Comparison of ENCODE assay signal across 8 cellular contexts in the genomic region with DNA sequence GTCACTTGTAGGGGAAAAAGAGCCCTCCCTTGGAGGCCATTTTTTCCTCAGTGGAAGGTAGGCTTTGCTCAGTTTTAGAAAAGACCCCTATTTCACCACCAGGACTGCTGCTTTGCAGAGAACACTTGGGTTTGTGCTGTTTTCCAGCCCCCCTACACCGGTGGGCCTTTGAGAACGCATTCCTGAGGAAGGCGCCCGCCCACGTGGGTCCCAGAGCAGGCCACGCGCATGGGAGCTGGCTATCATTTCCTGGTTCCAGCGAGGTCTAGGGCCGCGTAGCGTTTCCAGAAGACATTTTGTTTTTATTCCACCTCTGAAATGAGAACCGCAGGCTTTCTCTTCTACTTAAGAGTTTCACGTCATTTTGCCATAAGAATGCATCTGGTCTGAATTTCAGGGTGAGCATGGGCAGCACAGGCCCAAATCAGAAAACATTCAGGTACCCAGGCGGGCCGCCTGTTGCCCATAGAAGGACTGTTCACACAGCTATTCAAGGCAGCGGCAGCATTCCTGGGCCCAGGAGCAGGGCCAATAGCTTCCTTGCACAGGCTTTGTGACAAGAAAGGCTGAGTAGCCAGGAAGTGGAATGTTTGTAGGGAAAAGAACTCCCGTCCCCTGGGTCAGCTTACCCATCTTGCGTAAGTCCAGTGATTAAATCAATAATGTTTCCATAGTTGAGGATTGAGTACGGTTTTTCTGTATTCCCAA. TPM values are rescaled to one million over a fixed set of nuclear protein-coding genes. Genes with fewer than 3 reads are reported as not detected.
DNase-seq lines count a peak whose midpoint lies in the region; ATAC-seq, FAIRE-seq and TF ChIP-seq lines count a peak whose summit lies in the region.

No MANE protein-coding gene starts in this region.

- in situ Hi-C loops in GM12878 (cut with MboI): no loop called here

- H4K20me1 ChIP-seq in BLaER1 treated with 17β-estradiol and CSF1 and Interleukin-3, amounts not matched to agents 10 nM and 100 nM: peaks cover 18 to 35% (median 32%) of the 10 kb centered on the region in 11 experiments; a peak in 20 of 22 replicates
- H4K20me1 ChIP-seq in GM12878 (ENCODE audit: control insufficient read depth, insufficient read depth): no peaks in the 10 kb centered on the region

- RAD21 ChIA-PET in GM12878 (lab: Charles Lee; ENCODE audit: unreplicated experiment): no interaction called here

- H3K9me3 ChIP-seq in BLaER1 treated with 17β-estradiol and CSF1 and Interleukin-3, amounts not matched to agents 10 nM and 100 nM (replicated peaks in 1 of 11): no peaks in the 10 kb centered on the region
- H3K9me3 ChIP-seq in GM12878 (replicated peaks; ENCODE audit: control insufficient read depth, insufficient read depth, low read length) (no peaks in the 10 kb centered on the region), iPS-15b (ENCODE audit: control insufficient read depth, insufficient read depth, low read length) (no peaks in the 10 kb centered on the region), sigmoid colon (no peaks in the 10 kb centered on the region)

- BruUV-seq in GM12878 (replicated peaks; lab: Mats Ljungman, UMichigan): no TSS peak

- peaks cover 32 to 57% (median 50%) of the 10 kb centered on the region in 10 experiments for H3K4me1 ChIP-seq in BLaER1 treated with 17β-estradiol and CSF1 and Interleukin-3, amounts not matched to agents 10 nM and 100 nM
- H3K4me1 ChIP-seq in GM12878 (ENCODE audit: control insufficient read depth, insufficient read depth, low read length): peaks cover 10% of the 10 kb centered on the region
- peaks cover 13% of the 10 kb centered on the region for H3K4me1 ChIP-seq in iPS-15b (ENCODE audit: control insufficient read depth, insufficient read depth, low read length)
- H3K4me1 ChIP-seq in sigmoid colon: peaks cover 0 to 53% (median 44%) of the 10 kb centered on the region in 4 donors

- peak overlapping the region; percentile 80 to 100 (median 99) for H3K4me2 ChIP-seq in BLaER1 treated with 17β-estradiol and CSF1 and Interleukin-3, amounts not matched to agents 10 nM and 100 nM
- H3K4me2 ChIP-seq in GM12878 (ENCODE audit: control insufficient read depth, insufficient read depth): peak overlapping the region; percentile 100

- H3K27me3 ChIP-seq in BLaER1 treated with 17β-estradiol and CSF1 and Interleukin-3, amounts not matched to agents 10 nM and 100 nM: no peaks in the 10 kb centered on the region; a peak in 1 of 22 replicates
- H3K27me3 ChIP-seq in GM12878 (replicated peaks in 1 of 2; ENCODE audit: control insufficient read depth in 2 of 2, insufficient read depth in 2 of 2, low read length in 1 of 2) (no peaks in the 10 kb centered on the region), iPS-15b (ENCODE audit: control insufficient read depth, insufficient read depth, low read length) (no peaks in the 10 kb centered on the region), sigmoid colon (no peaks in the 10 kb centered on the region)

- peak overlapping the region; percentile 70 for H2AFZ ChIP-seq in GM12878 (ENCODE audit: control insufficient read depth, low read depth, low read length)

- H3K36me3 ChIP-seq in BLaER1 treated with 17β-estradiol and CSF1 and Interleukin-3, amounts not matched to agents 10 nM and 100 nM: peaks cover 0 to 6% (median 3%) of the 10 kb centered on the region in 11 experiments; a peak in 15 of 22 replicates
- H3K36me3 ChIP-seq in GM12878 (ENCODE audit: control insufficient read depth in 2 of 2, insufficient read depth in 2 of 2, low read length in 1 of 2) (peaks cover 0 to under 1% of the 10 kb centered on the region in 2 experiments; a peak in 1 of 4 replicates), iPS-15b (ENCODE audit: control insufficient read depth, insufficient read depth, low read length) (peaks cover 6% of the 10 kb centered on the region), sigmoid colon (peaks cover 0 to 6% (median 3%) of the 10 kb centered on the region in 4 donors)

- SMC1A ChIA-PET in GM12878 (lab: Charles Lee; ENCODE audit: uncharacterized antibody, unreplicated experiment): interaction anchor here (0.9 to 1.2 kb wide), 2 partner anchors 8 to 25 kb away, joined by 3 to 5 read pairs; partner anchors contain the start of gene ZBTB48

- intact Hi-C loops in GM12878 (cut with micrococcal nuclease; ENCODE audit: unreplicated experiment): no loop called here
- intact Hi-C loops in sigmoid colon (cut with DNase I): loop anchor here (1.0 kb wide), 2 partner anchors 9 to 20 kb away; partner anchors contain the start of genes PHF13 and THAP3

- DNase-seq in LoVo (ENCODE audit: low spot score): peak; percentile 47
- no peak for DNase-seq in GM12878 (ENCODE audit: low read depth, low spot score)
- DNase-seq in sigmoid colon: peak; percentile 94
- no peak for DNase-seq in NCI-H69 (lab: John Stamatoyannopoulos, UW)
- no peak for DNase-seq in NCI-H1417 treated with DMSO at 0.1 percent for 48 hours (lab: John Stamatoyannopoulos, UW)

- no peak for ATAC-seq in GM12878
- no peak for ATAC-seq in GM21619 (IDR thresholded peaks at IDR 0.05; ENCODE audit: unreplicated experiment)

- 98% methylated on average over 19 of the region's 19 CpGs for WGBS in GM12878 (ENCODE audit: insufficient coverage, insufficient replicate concordance, low lambda C conversion rate, missing lambda C conversion rate)
- WGBS in sigmoid colon, 2 donors: 53 to 73% methylated on average over 19 of the region's 19 CpGs

- TF ChIP-seq CTCF in GM12878 (IDR thresholded peaks at IDR 0.05 in 2 of 3, conservative IDR thresholded peaks at IDR 0.05 in 1 of 3; ENCODE audit: control insufficient read depth in 2 of 3, extremely low read depth in 1 of 3, insufficient read depth in 1 of 3, low read depth in 3 of 3, low read length in 3 of 3) (no peak), sigmoid colon (IDR thresholded peaks at IDR 0.05) (peak in 2 of 4 experiments; percentile 53 to 58)

- H3K27ac ChIP-seq in BLaER1 treated with 17β-estradiol and CSF1 and Interleukin-3, amounts not matched to agents 10 nM and 100 nM: peak overlapping the region; percentile 74 to 91 (median 86); a peak in 21 of 22 replicates
- H3K27ac ChIP-seq in GM12878 (ENCODE audit: control insufficient read depth, insufficient read depth) (peak overlapping the region; percentile 79; the same call in 1 of the 2 replicates), sigmoid colon (peak overlapping the region; percentile 97 to 99 (median 98))

- peaks cover 33% of the 10 kb centered on the region for H3K79me2 ChIP-seq in GM12878 (ENCODE audit: control insufficient read depth, insufficient read depth, low read length)

- TF ChIP-seq POLR2A in GM12878 (IDR thresholded peaks at IDR 0.05; ENCODE audit: low read depth, low read length) (no peak), sigmoid colon (IDR thresholded peaks at IDR 0.05) (no peak)

- no peak for TF ChIP-seq EP300 in GM12878 (IDR thresholded peaks at IDR 0.05; ENCODE audit: borderline replicate concordance in 1 of 2, control insufficient read depth in 1 of 2, low read depth in 2 of 2, low read length in 2 of 2)
- TF ChIP-seq EP300 in sigmoid colon (IDR thresholded peaks at IDR 0.05): peak in 1 of 4 donors; percentile 23

- CTCF ChIA-PET in GM12878 (lab: Yijun Ruan, JAX): interaction anchor here (0.7 to 5.4 kb wide), 3 partner anchors 8 to 50 kb away, joined by 3 to 39 read pairs (median 3); partner anchors contain the start of genes NOL9 and TAS1R1

- POLR2A ChIA-PET in GM12878 (lab: Charles Lee): interaction anchor here (0.5 to 0.9 kb wide), 3 partner anchors 8 to 66 kb away, joined by 3 to 4 read pairs (median 3); no protein-coding TSS in a partner anchor

- peak overlapping the region; percentile 70 to 89 (median 79); a peak in 18 of 20 replicates for H3K4me3 ChIP-seq in BLaER1 treated with 17β-estradiol and CSF1 and Interleukin-3, amounts not matched to agents 10 nM and 100 nM
- H3K4me3 ChIP-seq in GM12878 (0 out of 2 replicates have a peak overlapping the region, but pooled peaks have one; percentile 94), iPS-15b (ENCODE audit: low read depth, low read length) (peak overlapping the region; percentile 68), sigmoid colon (peak overlapping the region; percentile 77 to 96 (median 89))

- no peak for FAIRE-seq in GM12878 (lab: Jason Lieb, UNC)

- H3K9ac ChIP-seq in BLaER1 treated with 17β-estradiol and CSF1 and Interleukin-3, amounts not matched to agents 10 nM and 100 nM: peak overlapping the region; percentile 77 to 90 (median 87)
- H3K9ac ChIP-seq in GM12878 (ENCODE audit: control insufficient read depth, insufficient read depth, low read length) (peak overlapping the region; percentile 84), iPS-15b (ENCODE audit: low read depth, low read length) (peak overlapping the region; percentile 87)

- TF ChIP-seq RAD21 in GM12878 (IDR thresholded peaks at IDR 0.05; ENCODE audit: insufficient read depth, low read depth, low read length): no peak

RNA-seq across cellular contexts. Expression of gene KLHL21, which starts 1.3 kb away (rescaled TPM):
- total RNA-seq in GM12878 (2013; cell fraction: nucleolus; rRNA removed): 16.3 and 18.5 TPM in 2 replicates
- total RNA-seq in GM12878 (2014; rRNA removed) (7.9 and 10.1 TPM in 2 replicates), GM12878 (2014; rRNA removed; fragmentation: Illumina TruSeq; extraction: Trizol) (3.5 and 3.9 TPM in 2 replicates), GM12878 (2021) (11.0 and 12.2 TPM in 2 replicates), sigmoid colon (10 to 100 TPM; 54.0 to 83.6 (median 73.2) TPM)
- 4.6 TPM for polyA plus RNA-seq in GM12878 (2011; ENCODE audit: low read depth)
- polyA plus RNA-seq in GM12878 (2011; rRNA removed) (1.9 and 2.5 TPM in 2 replicates), GM12878 (2014; fragmentation: Illumina TruSeq; extraction: Trizol) (1.5 and 4.2 TPM in 2 replicates), GM12878 (2014; fragmentation: Nextera tagmentation; extraction: Ambion mirVana) (1 to 10 TPM in 1 of 2 experiments, under 1 TPM in 1; 0.76 to 1.2 TPM), GM12878 (2014; rRNA removed) (6.3 and 7.3 TPM in 2 replicates), GM12878 (2016; fragmentation: Nextera tagmentation; extraction: Ambion mirVana) (1 to 10 TPM; 7.7 to 9.2 TPM), sigmoid colon (10 to 100 TPM in 1 of 3 donors, 1 to 10 TPM in 2; 4.8 to 12.0 (median 5.1) TPM)
- polyA plus RNA-seq in GM12878 (2011; cell fraction: cytosol; rRNA removed): 4.4 and 4.5 TPM in 2 replicates
- polyA plus RNA-seq in GM12878 (2011; cell fraction: nucleus; rRNA removed): 9.7 and 11.7 TPM in 2 replicates
- 10.8 and 15.1 TPM in 2 replicates for polyA plus RNA-seq in GM12878 (2012)
- polyA minus RNA-seq in GM12878 (2011; rRNA and poly(A)+ RNA removed): 6.1 and 12.7 TPM in 2 replicates
- 5.2 and 9.1 TPM in 2 replicates for polyA minus RNA-seq in GM12878 (2011; cell fraction: cytosol; rRNA and poly(A)+ RNA removed)
- 5.9 and 8.9 TPM in 2 replicates for polyA minus RNA-seq in GM12878 (2011; cell fraction: nucleus; rRNA and poly(A)+ RNA removed)

RNA-seq across cellular contexts. Expression of gene PHF13, which starts 9.5 kb away (rescaled TPM):
- total RNA-seq in GM12878 (2013; cell fraction: nucleolus; rRNA removed): 8.1 and 8.4 TPM in 2 replicates
- 5.1 and 5.7 TPM in 2 replicates for total RNA-seq in GM12878 (2014; rRNA removed)
- 4.4 and 4.6 TPM in 2 replicates for total RNA-seq in GM12878 (2014; rRNA removed; fragmentation: Illumina TruSeq; extraction: Trizol)
- total RNA-seq in GM12878 (2021): 15.4 and 15.6 TPM in 2 replicates
- 9.0 TPM for polyA plus RNA-seq in GM12878 (2011; ENCODE audit: low read depth)
- polyA plus RNA-seq in GM12878 (2011; rRNA removed): 4.9 and 5.1 TPM in 2 replicates
- polyA plus RNA-seq in GM12878 (2011; cell fraction: cytosol; rRNA removed): 4.1 and 5.2 TPM in 2 replicates
- polyA plus RNA-seq in GM12878 (2011; cell fraction: nucleus; rRNA removed): 13.9 and 15.6 TPM in 2 replicates
- 14.2 and 16.0 TPM in 2 replicates for polyA plus RNA-seq in GM12878 (2012)
- polyA plus RNA-seq in GM12878 (2014; fragmentation: Illumina TruSeq; extraction: Trizol): 6.1 and 8.2 TPM in 2 replicates
- 1 to 10 TPM in 1 of 2 experiments, under 1 TPM in 1; 0.87 to 1.9 TPM for polyA plus RNA-seq in GM12878 (2014; fragmentation: Nextera tagmentation; extraction: Ambion mirVana)
- polyA plus RNA-seq in GM12878 (2014; rRNA removed): 6.4 and 8.2 TPM in 2 replicates
- 1 to 10 TPM; 4.8 to 5.2 TPM for polyA plus RNA-seq in GM12878 (2016; fragmentation: Nextera tagmentation; extraction: Ambion mirVana)
- 4.2 and 6.0 TPM in 2 replicates for polyA minus RNA-seq in GM12878 (2011; rRNA and poly(A)+ RNA removed)
- polyA minus RNA-seq in GM12878 (2011; cell fraction: cytosol; rRNA and poly(A)+ RNA removed): 3.0 and 3.1 TPM in 2 replicates
- 1.7 and 3.3 TPM in 2 replicates for polyA minus RNA-seq in GM12878 (2011; cell fraction: nucleus; rRNA and poly(A)+ RNA removed)
- total RNA-seq in sigmoid colon: 10 to 100 TPM; 12.5 to 19.4 (median 15.9) TPM
- polyA plus RNA-seq in sigmoid colon: 1 to 10 TPM; 3.9 to 6.7 (median 4.2) TPM

RNA-seq across cellular contexts. Expression of gene THAP3, which starts 20.7 kb away (rescaled TPM):
- 27.0 and 29.5 TPM in 2 replicates for total RNA-seq in GM12878 (2013; cell fraction: nucleolus; rRNA removed)
- total RNA-seq in GM12878 (2014; rRNA removed) (19.5 and 21.5 TPM in 2 replicates), GM12878 (2014; rRNA removed; fragmentation: Illumina TruSeq; extraction: Trizol) (9.7 TPM in 2 replicates), GM12878 (2021) (12.0 TPM in 2 replicates), sigmoid colon (10 to 100 TPM; 22.7 to 30.6 (median 26.6) TPM)
- polyA plus RNA-seq in GM12878 (2011; ENCODE audit: low read depth): 5.1 TPM
- polyA plus RNA-seq in GM12878 (2011; rRNA removed) (6.6 and 11.8 TPM in 2 replicates), GM12878 (2014; fragmentation: Illumina TruSeq; extraction: Trizol) (0.54 and 8.3 TPM in 2 replicates), GM12878 (2014; fragmentation: Nextera tagmentation; extraction: Ambion mirVana) (1 to 10 TPM; 1.5 to 2.8 TPM), GM12878 (2014; rRNA removed) (16.3 and 16.5 TPM in 2 replicates), GM12878 (2016; fragmentation: Nextera tagmentation; extraction: Ambion mirVana) (10 to 100 TPM; 16.8 to 17.3 TPM), sigmoid colon (10 to 100 TPM; 12.6 to 20.5 (median 15.3) TPM)
- polyA plus RNA-seq in GM12878 (2011; cell fraction: cytosol; rRNA removed): 14.6 and 21.4 TPM in 2 replicates
- 30.1 and 32.8 TPM in 2 replicates for polyA plus RNA-seq in GM12878 (2011; cell fraction: nucleus; rRNA removed)
- 10.8 and 16.6 TPM in 2 replicates for polyA plus RNA-seq in GM12878 (2012)
- polyA minus RNA-seq in GM12878 (2011; rRNA and poly(A)+ RNA removed): 10.4 and 27.9 TPM in 2 replicates
- polyA minus RNA-seq in GM12878 (2011; cell fraction: cytosol; rRNA and poly(A)+ RNA removed): 6.7 and 8.2 TPM in 2 replicates
- 14.0 and 26.0 TPM in 2 replicates for polyA minus RNA-seq in GM12878 (2011; cell fraction: nucleus; rRNA and poly(A)+ RNA removed)

RNA-seq across cellular contexts. Expression of gene ZBTB48, which starts 24.2 kb away (rescaled TPM):
- 40.4 and 45.4 TPM in 2 replicates for total RNA-seq in GM12878 (2013; cell fraction: nucleolus; rRNA removed)
- total RNA-seq in GM12878 (2014; rRNA removed) (13.6 and 16.3 TPM in 2 replicates), GM12878 (2014; rRNA removed; fragmentation: Illumina TruSeq; extraction: Trizol) (14.5 and 18.8 TPM in 2 replicates), GM12878 (2021) (23.6 and 27.8 TPM in 2 replicates), sigmoid colon (10 to 100 TPM; 14.4 to 26.8 (median 16.3) TPM)
- 8.7 TPM for polyA plus RNA-seq in GM12878 (2011; ENCODE audit: low read depth)
- polyA plus RNA-seq in GM12878 (2011; rRNA removed) (10.8 and 17.2 TPM in 2 replicates), GM12878 (2014; fragmentation: Illumina TruSeq; extraction: Trizol) (7.6 and 9.9 TPM in 2 replicates), GM12878 (2014; fragmentation: Nextera tagmentation; extraction: Ambion mirVana) (1 to 10 TPM in 1 of 2 experiments, under 1 TPM in 1; 1.00 to 3.3 TPM), GM12878 (2014; rRNA removed) (25.3 and 26.3 TPM in 2 replicates), GM12878 (2016; fragmentation: Nextera tagmentation; extraction: Ambion mirVana) (10 to 100 TPM; 16.3 to 18.7 TPM), sigmoid colon (10 to 100 TPM; 15.0 to 31.3 (median 23.4) TPM)
- polyA plus RNA-seq in GM12878 (2011; cell fraction: cytosol; rRNA removed): 19.4 and 33.6 TPM in 2 replicates
- 68.9 and 75.7 TPM in 2 replicates for polyA plus RNA-seq in GM12878 (2011; cell fraction: nucleus; rRNA removed)
- polyA plus RNA-seq in GM12878 (2012): 21.0 and 24.5 TPM in 2 replicates
- polyA minus RNA-seq in GM12878 (2011; rRNA and poly(A)+ RNA removed): 11.6 and 23.8 TPM in 2 replicates
- polyA minus RNA-seq in GM12878 (2011; cell fraction: cytosol; rRNA and poly(A)+ RNA removed): 8.4 and 10.8 TPM in 2 replicates
- polyA minus RNA-seq in GM12878 (2011; cell fraction: nucleus; rRNA and poly(A)+ RNA removed): 20.1 and 31.1 TPM in 2 replicates

RNA-seq across cellular contexts. Expression of gene TAS1R1, which starts 48.9 kb away (rescaled TPM):
- total RNA-seq in GM12878 (2013; cell fraction: nucleolus; rRNA removed): not detected in 2 replicates
- total RNA-seq in GM12878 (2014; rRNA removed) (not detected in 2 replicates), GM12878 (2014; rRNA removed; fragmentation: Illumina TruSeq; extraction: Trizol) (not detected in 2 replicates), GM12878 (2021) (0.11 TPM in 1 of 2 replicates, not detected in the other), sigmoid colon (under 1 TPM in 1 of 4 donors, not detected in 3; 0.36 TPM)
- polyA plus RNA-seq in GM12878 (2011; ENCODE audit: low read depth): not detected
- polyA plus RNA-seq in GM12878 (2011; rRNA removed) (not detected in 2 replicates), GM12878 (2014; fragmentation: Illumina TruSeq; extraction: Trizol) (0.03 TPM in 1 of 2 replicates, not detected in the other), GM12878 (2014; fragmentation: Nextera tagmentation; extraction: Ambion mirVana) (under 1 TPM in 1 of 2 experiments, not detected in 1; 0.04 TPM), GM12878 (2014; rRNA removed) (0.06 and 0.10 TPM in 2 replicates), GM12878 (2016; fragmentation: Nextera tagmentation; extraction: Ambion mirVana) (not detected), sigmoid colon (under 1 TPM in 1 of 3 donors, not detected in 2; 0.10 TPM)
- 0.03 TPM in 1 of 2 replicates, not detected in the other for polyA plus RNA-seq in GM12878 (2011; cell fraction: cytosol; rRNA removed)
- polyA plus RNA-seq in GM12878 (2011; cell fraction: nucleus; rRNA removed): 0.04 TPM in 1 of 2 replicates, not detected in the other
- polyA plus RNA-seq in GM12878 (2012): 0.14 and 0.38 TPM in 2 replicates
- not detected in 2 replicates for polyA minus RNA-seq in GM12878 (2011; rRNA and poly(A)+ RNA removed)
- polyA minus RNA-seq in GM12878 (2011; cell fraction: cytosol; rRNA and poly(A)+ RNA removed): not detected in 2 replicates
- not detected in 2 replicates for polyA minus RNA-seq in GM12878 (2011; cell fraction: nucleus; rRNA and poly(A)+ RNA removed)

Comparison
In these comparisons a context has a peak if more than half of its experiments do, and no peak if none do; other contexts are left out.
1. DNase-seq: peak in LoVo (single experiment) and sigmoid colon (single experiment); none in GM12878 (single experiment), NCI-H69 (single experiment) and NCI-H1417 treated with DMSO at 0.1 percent for 48 hours (single experiment).
2. Peak in every context shown above with its lines, with median percentiles within 50 percentile points of each other: H3K27ac ChIP-seq, H3K4me3 ChIP-seq and H3K9ac ChIP-seq.